ENCODE assay signal across 22 cellular contexts in the genomic region with DNA sequence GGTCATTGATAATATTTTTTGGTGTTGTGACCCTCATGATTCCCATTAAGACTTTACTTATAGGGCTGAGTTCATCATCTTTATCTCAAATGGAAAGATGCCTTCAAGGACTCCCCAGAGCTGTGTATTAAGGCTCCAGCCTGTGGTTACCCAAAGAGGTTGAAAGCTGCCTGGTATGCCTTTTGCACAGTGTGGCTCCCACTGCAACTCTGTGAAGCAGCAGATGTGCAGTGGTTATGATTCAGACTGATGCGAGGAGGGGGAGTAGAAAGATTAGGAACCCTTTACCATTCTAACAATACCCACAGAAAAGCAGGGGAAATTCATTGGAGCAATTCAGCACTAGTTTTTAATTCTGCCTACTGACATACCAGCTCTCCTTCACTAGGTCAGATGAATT.
"Had no signal": no experiment of that assay in that cellular context is flagged by ENCODE, and none has a peak within 500 bp of the region (broad histone marks: within the 10 kb centered on the region; RNA-seq: fewer than 3 reads in every experiment).

No MANE protein-coding gene starts in this region.

- H3K9me3 ChIP-seq: ovary, right lobe of liver, suprapubic skin had no signal

- H3K4me3 ChIP-seq: left lung, lower lobe of right lung, ovary, right atrium auricular region, skin epidermis, spleen, suprapubic skin, thoracic aorta, tibial artery, upper lobe of right lung had no signal

- H3K36me3 ChIP-seq: left lung, lower lobe of right lung, ovary, right atrium auricular region, right lobe of liver, spleen, suprapubic skin, thoracic aorta, tibial artery, upper lobe of right lung had no signal

- ATAC-seq: left colon; left lung; lower lobe of right lung; naive thymus-derived CD4-positive, alpha-beta T cell; natural killer cell treated with Interleukin-12 subunit alpha and Interleukin-12 subunit beta and Interleukin-15 and Interleukin-18, amount 100 ng/mL, for 72 hours; stimulated activated effector memory CD8-positive, alpha-beta T cell treated with anti-CD3 and anti-CD28 coated beads, Interleukin-12 subunit alpha, Interleukin-12 subunit beta, amount 100 ng/mL, for 72 hours; upper lobe of right lung had no signal

- H3K27ac ChIP-seq: left lung, lower lobe of right lung, ovary, right atrium auricular region, skin epidermis, spleen, suprapubic skin, thoracic aorta, tibial artery, upper lobe of right lung had no signal

- H3K27me3 ChIP-seq: left lung, ovary, right atrium auricular region, right lobe of liver, tibial artery, upper lobe of right lung had no signal

- H3K4me1 ChIP-seq: left lung, lower lobe of right lung, spleen, suprapubic skin, tibial artery, upper lobe of right lung had no signal

- DNase-seq: hypothalamus; immature natural killer cell; kidney; left colon; left lung; lower lobe of right lung; mesendoderm; naive thymus-derived CD4-positive, alpha-beta T cell; ovary; right lobe of liver; spleen; stimulated activated CD4-positive, alpha-beta T cell treated with anti-CD3 and anti-CD28 coated beads, Interleukin-4, amount 100 ng/mL, for 24 hours; stimulated activated naive CD4-positive, alpha-beta T cell; tibial artery; trophoblast cell; upper lobe of right lung had no signal
